ENCODE assay signal across 30 cellular contexts in the genomic region with DNA sequence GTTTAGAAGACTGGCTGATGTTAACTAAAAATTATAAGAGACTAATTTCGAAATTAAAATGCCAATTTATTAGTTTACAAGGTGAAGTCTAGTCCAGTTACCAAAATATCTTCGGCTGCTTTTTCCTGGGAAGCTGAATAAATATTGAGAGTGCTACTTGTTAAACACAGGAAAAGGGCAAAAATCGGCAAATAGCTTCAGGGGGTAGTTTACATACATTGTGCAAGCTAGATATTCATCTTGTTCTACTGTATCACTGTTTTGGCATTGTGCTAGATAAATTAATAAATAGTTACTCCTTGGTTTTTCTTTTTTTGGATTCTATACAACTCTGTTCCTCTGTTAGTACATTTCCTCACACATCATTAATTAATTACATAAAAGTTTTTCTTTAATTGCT.
"Had no signal": no experiment of that assay in that cellular context is flagged by ENCODE, and none has a peak within 500 bp of the region (broad histone marks: within the 10 kb centered on the region; RNA-seq: fewer than 3 reads in every experiment).

No MANE protein-coding gene starts in this region.

- H3K4me1 ChIP-seq: breast epithelium, foreskin keratinocyte, gastrocnemius medialis had no signal

- H3K27ac ChIP-seq: ascending aorta, breast epithelium, cardiac muscle cell, coronary artery, dorsolateral prefrontal cortex, foreskin keratinocyte, gastrocnemius medialis, heart left ventricle had no signal

- H3K9me3 ChIP-seq: ascending aorta, breast epithelium, gastrocnemius medialis, heart left ventricle had no signal

- ATAC-seq: activated naive CD4-positive, alpha-beta T cell treated with anti-CD3 and anti-CD28 coated beads, Interleukin-2, amount 50 U/mL, for 72 hours; activated T-cell treated with anti-CD3 and anti-CD28 coated beads, Interleukin-2, amount 50 U/mL, for 72 hours; esophagus mucosa; foreskin keratinocyte; gastrocnemius medialis; heart left ventricle; WTC11 had no signal

- DNase-seq: activated CD4-positive, alpha-beta memory T cell treated with anti-CD3 and anti-CD28 coated beads, Interleukin-2, amount 10 ng/mL, durations not matched to agents 7 days and 5 days; activated CD4-positive, alpha-beta T cell treated with anti-CD3 and anti-CD28 coated beads for 1 hour; activated CD4-positive, alpha-beta T cell treated with anti-CD3 and anti-CD28 coated beads for 4 hours; activated CD4-positive, alpha-beta T cell treated with anti-CD3 and anti-CD28 coated beads, Interleukin-2, amount 10 ng/mL, durations not matched to agents 7 days and 5 days; activated CD4-positive, alpha-beta T cell treated with anti-CD3 and anti-CD28 coated beads, Interleukin-2, amount 50 U/mL, for 4 hours; activated CD8-positive, alpha-beta memory T cell treated with anti-CD3 and anti-CD28 coated beads, Interleukin-2, amount 50 U/mL, for 48 hours; activated gamma-delta T cell; activated naive CD4-positive, alpha-beta T cell; activated naive CD4-positive, alpha-beta T cell treated with anti-CD3 and anti-CD28 coated beads, Interleukin-2, amount 10 ng/mL, durations not matched to agents 7 days and 5 days; activated naive CD8-positive, alpha-beta T cell treated with anti-CD3 and anti-CD28 coated beads, Interleukin-2, amount 10 ng/mL, durations not matched to agents 7 days and 5 days; activated T-cell treated with anti-CD3 and anti-CD28 coated beads for 4 hours; activated T-cell treated with anti-CD3 and anti-CD28 coated beads, Interleukin-2, amount 50 U/mL, for 24 hours; activated T-cell treated with anti-CD3 and anti-CD28 coated beads, Interleukin-2, amount 50 U/mL, for 72 hours; central memory CD4-positive, alpha-beta T cell; cerebellar nuclear complex; dorsolateral prefrontal cortex; effector memory CD4-positive, alpha-beta T cell; endodermal cell; foreskin keratinocyte; gastrocnemius medialis; glutamatergic neuron; heart left ventricle; T-helper 2 cell had no signal

- H3K4me3 ChIP-seq: ascending aorta, breast epithelium, cardiac muscle cell, coronary artery, dorsolateral prefrontal cortex, gastrocnemius medialis, heart left ventricle had no signal

- H3K36me3 ChIP-seq: ascending aorta, breast epithelium, cardiac muscle cell, gastrocnemius medialis had no signal

- H3K27me3 ChIP-seq: ascending aorta, breast epithelium, cardiac muscle cell, dorsolateral prefrontal cortex, foreskin keratinocyte, gastrocnemius medialis, heart left ventricle had no signal
